Comparison of ENCODE assay signal across 18 cellular contexts in genomic region chr18:62438402-62438801, GRCh38.
DNase-seq lines count a peak whose midpoint lies in the region; ATAC-seq and TF ChIP-seq lines count a peak whose summit lies in the region.
"Had no signal": no experiment of that assay in that cellular context is flagged by ENCODE, and none has a peak within 500 bp of the region (broad histone marks: within the 10 kb centered on the region; RNA-seq: fewer than 3 reads in every experiment).

No MANE protein-coding gene starts in this region.

- TF ChIP-seq EP300 in tibial nerve (IDR thresholded peaks at IDR 0.05): no peak

- peaks cover 18% of the 10 kb centered on the region for H3K4me1 Mint-ChIP-seq in MCF 10A (ENCODE audit: insufficient read depth, unreplicated experiment)
- no peaks in the 10 kb centered on the region for H3K4me1 Mint-ChIP-seq in activated naive CD4-positive, alpha-beta T cell treated with anti-CD3 and anti-CD28 coated beads, Interleukin-2, amount 10 ng/mL, durations not matched to agents 7 days and 5 days
- H3K4me1 Mint-ChIP-seq: activated CD4-positive, alpha-beta T cell treated with anti-CD3 and anti-CD28 coated beads, Interleukin-2, amount 10 ng/mL, durations not matched to agents 24 days and 14 days; IgD-negative memory B cell; memory B cell had no signal

- no peak for DNase-seq in HCT116 (ENCODE audit: low read depth, low spot score)
- DNase-seq in MCF 10A (ENCODE audit: unreplicated experiment): no peak
- no peak for DNase-seq in lower lobe of right lung
- DNase-seq in tibial nerve (ENCODE audit: low spot score in 2 of 2): no peak
- no peak for DNase-seq in HK-2 (ENCODE audit: unreplicated experiment)
- no peak for DNase-seq in activated naive CD4-positive, alpha-beta T cell treated with anti-CD3 and anti-CD28 coated beads, Interleukin-2, amount 10 ng/mL, durations not matched to agents 7 days and 5 days
- DNase-seq: activated CD4-positive, alpha-beta T cell treated with anti-CD3 and anti-CD28 coated beads, Interleukin-2, amount 10 ng/mL, durations not matched to agents 24 days and 14 days; activated T-cell treated with anti-CD3 and anti-CD28 coated beads, Interleukin-2, amount 50 U/mL, for 1 hour; BE2C; caudate nucleus; DMS153; NCI-H2029 treated with DMSO at 0.1 percent for 48 hours; stimulated activated CD4-positive, alpha-beta T cell treated with anti-CD3 and anti-CD28 coated beads, Interleukin-2, amount 100 ng/mL, for 24 hours had no signal

- H3K27me3 Mint-ChIP-seq in MCF 10A (ENCODE audit: insufficient read depth, unreplicated experiment): no peaks in the 10 kb centered on the region
- H3K27me3 Mint-ChIP-seq in activated naive CD4-positive, alpha-beta T cell treated with anti-CD3 and anti-CD28 coated beads, Interleukin-2, amount 10 ng/mL, durations not matched to agents 7 days and 5 days: peaks cover 45% of the 10 kb centered on the region

- TF ChIP-seq RAD21 in HCT116 (IDR thresholded peaks at IDR 0.05; ENCODE audit: low read depth): no peak

- H3K36me3 Mint-ChIP-seq in MCF 10A (ENCODE audit: insufficient read depth, unreplicated experiment): no peaks in the 10 kb centered on the region
- no peaks in the 10 kb centered on the region for H3K36me3 Mint-ChIP-seq in activated naive CD4-positive, alpha-beta T cell treated with anti-CD3 and anti-CD28 coated beads, Interleukin-2, amount 10 ng/mL, durations not matched to agents 7 days and 5 days
- H3K36me3 Mint-ChIP-seq: activated naive CD8-positive, alpha-beta T cell; IgD-negative memory B cell; memory B cell; natural killer cell treated with Interleukin-12 subunit alpha and Interleukin-12 subunit beta and Interleukin-15 and Interleukin-18, amount 100 ng/mL, for 72 hours had no signal

- no peaks in the 10 kb centered on the region for H3K27me3 ChIP-seq in HCT116 (ENCODE audit: insufficient read depth, low read length)
- H3K27me3 ChIP-seq in lower lobe of right lung (ENCODE audit: low read depth): no peaks in the 10 kb centered on the region
- H3K27me3 ChIP-seq in tibial nerve: no peaks in the 10 kb centered on the region
- H3K27me3 ChIP-seq: BE2C had no signal

- CTCF ChIA-PET in HCT116 (lab: Charles Lee): interaction anchor here (2.9 kb wide), 1 partner anchor 13 kb away, joined by 19 read pairs; no protein-coding TSS in a partner anchor
- CTCF ChIA-PET in MCF 10A (lab: Yijun Ruan, JAX): interaction anchor here (1.3 kb wide), 1 partner anchor 12 kb away, joined by 5 read pairs; no protein-coding TSS in a partner anchor
- CTCF ChIA-PET in activated naive CD4-positive, alpha-beta T cell treated with anti-CD3 and anti-CD28 coated beads, Interleukin-2, amount 10 ng/mL, durations not matched to agents 7 days and 5 days (lab: Charles Lee): no interaction called here

- peak overlapping the region; percentile 48 for H3K4me2 ChIP-seq in HCT116 (ENCODE audit: low read length)

- H3K36me3 ChIP-seq in HCT116 (ENCODE audit: control insufficient read depth in 1 of 2, insufficient read depth in 2 of 2, low read length in 2 of 2) (no peaks in the 10 kb centered on the region), lower lobe of right lung (no peaks in the 10 kb centered on the region), tibial nerve (no peaks in the 10 kb centered on the region)
- H3K36me3 ChIP-seq: BE2C had no signal

- H3K9me3 ChIP-seq in HCT116 (ENCODE audit: control insufficient read depth in 1 of 2, insufficient read depth in 1 of 2, low read depth in 1 of 2, low read length in 2 of 2) (no peaks in the 10 kb centered on the region), lower lobe of right lung (no peaks in the 10 kb centered on the region), tibial nerve (no peaks in the 10 kb centered on the region)
- H3K9me3 ChIP-seq: BE2C had no signal

- no TSS peak for BruUV-seq in HCT116 (replicated peaks; lab: Mats Ljungman, UMichigan)
- BruUV-seq in MCF 10A (replicated peaks; lab: Mats Ljungman, UMichigan): no TSS peak

- no peak overlapping the region for H3K9ac ChIP-seq in HCT116 (ENCODE audit: low read length)

- POLR2A ChIA-PET in HCT116 (lab: Charles Lee) (no interaction called here), MCF 10A (lab: Yijun Ruan, JAX) (interaction anchor here (0.5 to 4.9 kb wide), 10 partner anchors 12 to 691 kb away, joined by 3 to 117 read pairs (median 18); partner anchors contain the start of genes PIGN, RELCH and ZCCHC2)

- no peaks in the 10 kb centered on the region for H3K9me2 ChIP-seq in HCT116 (ENCODE audit: insufficient read depth)

- peak overlapping the region; percentile 52 for H2AFZ ChIP-seq in HCT116 (ENCODE audit: low read depth, low read length, poor library complexity, severe bottlenecking)

- H3K27ac Mint-ChIP-seq in MCF 10A (ENCODE audit: low read depth, unreplicated experiment): peak overlapping the region; percentile 93
- H3K27ac Mint-ChIP-seq in activated naive CD4-positive, alpha-beta T cell treated with anti-CD3 and anti-CD28 coated beads, Interleukin-2, amount 10 ng/mL, durations not matched to agents 7 days and 5 days: no peak overlapping the region
- H3K27ac Mint-ChIP-seq: activated CD4-positive, alpha-beta T cell treated with anti-CD3 and anti-CD28 coated beads, Interleukin-2, amount 10 ng/mL, durations not matched to agents 24 days and 14 days; activated naive CD8-positive, alpha-beta T cell; IgD-negative memory B cell; memory B cell; natural killer cell treated with Interleukin-12 subunit alpha and Interleukin-12 subunit beta and Interleukin-15 and Interleukin-18, amount 100 ng/mL, for 72 hours had no signal

- H3K4me3 ChIP-seq in HCT116 (replicated peaks in 1 of 2; ENCODE audit: low read depth in 1 of 2, low read length in 2 of 2) (no peak overlapping the region), lower lobe of right lung (no peak overlapping the region), tibial nerve (no peak overlapping the region)

- intact Hi-C loops in HCT116 (cut with micrococcal nuclease): no loop called here
- intact Hi-C loops in MCF 10A (cut with micrococcal nuclease): no loop called here
- intact Hi-C loops in lower lobe of right lung (cut with DNase I): no loop called here

- H3K9me3 Mint-ChIP-seq in MCF 10A (ENCODE audit: unreplicated experiment): no peaks in the 10 kb centered on the region
- H3K9me3 Mint-ChIP-seq in activated naive CD4-positive, alpha-beta T cell treated with anti-CD3 and anti-CD28 coated beads, Interleukin-2, amount 10 ng/mL, durations not matched to agents 7 days and 5 days: no peaks in the 10 kb centered on the region
- H3K9me3 Mint-ChIP-seq: memory B cell; natural killer cell treated with Interleukin-12 subunit alpha and Interleukin-12 subunit beta and Interleukin-15 and Interleukin-18, amount 100 ng/mL, for 72 hours had no signal

- peak overlapping the region; percentile 55 for H3K4me3 Mint-ChIP-seq in MCF 10A (ENCODE audit: unreplicated experiment)
- no peak overlapping the region for H3K4me3 Mint-ChIP-seq in activated naive CD4-positive, alpha-beta T cell treated with anti-CD3 and anti-CD28 coated beads, Interleukin-2, amount 10 ng/mL, durations not matched to agents 7 days and 5 days
- H3K4me3 Mint-ChIP-seq: activated CD4-positive, alpha-beta T cell treated with anti-CD3 and anti-CD28 coated beads, Interleukin-2, amount 10 ng/mL, durations not matched to agents 24 days and 14 days; activated naive CD8-positive, alpha-beta T cell; IgD-negative memory B cell; memory B cell; natural killer cell treated with Interleukin-12 subunit alpha and Interleukin-12 subunit beta and Interleukin-15 and Interleukin-18, amount 100 ng/mL, for 72 hours had no signal

- WGBS in tibial nerve, 2 donors: 89 to 90% methylated on average over 12 of the region's 12 CpGs

- ATAC-seq in HCT116 (peak; percentile 34; the same call in 1 of the 2 replicates), lower lobe of right lung (no peak), GM19452 (IDR thresholded peaks at IDR 0.05; ENCODE audit: unreplicated experiment) (no peak)
- ATAC-seq: natural killer cell treated with Interleukin-12 subunit alpha and Interleukin-12 subunit beta and Interleukin-15 and Interleukin-18, amount 100 ng/mL, for 72 hours had no signal

- no peak for TF ChIP-seq POLR2A in HCT116 (IDR thresholded peaks at IDR 0.05; ENCODE audit: borderline replicate concordance, extremely low read depth, insufficient read depth, insufficient read length)
- TF ChIP-seq POLR2A in tibial nerve (IDR thresholded peaks at IDR 0.05): no peak

- peaks cover 0 to 20% of the 10 kb centered on the region in 2 experiments; a peak in 2 of 4 replicates for H3K4me1 ChIP-seq in HCT116 (ENCODE audit: control insufficient read depth in 1 of 2, insufficient read depth in 2 of 2, low read length in 2 of 2)
- peaks cover 42% of the 10 kb centered on the region for H3K4me1 ChIP-seq in lower lobe of right lung
- peaks cover 0 to 36% (median 4%) of the 10 kb centered on the region in 4 donors for H3K4me1 ChIP-seq in tibial nerve
- H3K4me1 ChIP-seq: BE2C had no signal

- RAD21 ChIA-PET in HCT116 (lab: Charles Lee; ENCODE audit: low non-redundant PET in 1 of 2, low total read pairs in 2 of 2, uncharacterized antibody in 2 of 2, unreplicated experiment in 2 of 2): no interaction called here

- H3K27ac ChIP-seq in HCT116 (ENCODE audit: low read depth, low read length) (no peak overlapping the region), lower lobe of right lung (peak overlapping the region; percentile 81), tibial nerve (peak overlapping the region in 3 of 4 donors; percentile 34 to 84 (median 77))

- no peaks in the 10 kb centered on the region for H4K20me1 ChIP-seq in HCT116 (ENCODE audit: insufficient read depth)

- TF ChIP-seq CTCF in HCT116 (IDR thresholded peaks at IDR 0.05 in 2 of 3, conservative IDR thresholded peaks at IDR 0.05 in 1 of 3; ENCODE audit: borderline replicate concordance in 1 of 3, insufficient read depth in 1 of 3, low read depth in 2 of 3, low read length in 2 of 3): no peak
- no peak for TF ChIP-seq CTCF in MCF 10A (IDR thresholded peaks at IDR 0.05; ENCODE audit: unreplicated experiment)
- TF ChIP-seq CTCF in lower lobe of right lung (IDR thresholded peaks at IDR 0.05): no peak
- no peak for TF ChIP-seq CTCF in tibial nerve (IDR thresholded peaks at IDR 0.05)

- no peaks in the 10 kb centered on the region for H3K79me2 ChIP-seq in HCT116 (ENCODE audit: insufficient read depth, low read length)

TF ChIP-seq in HCT116, 20 proteins besides CTCF, POLR2A, EP300 and RAD21:
- TF ChIP-seq YY1 (IDR thresholded peaks at IDR 0.05; ENCODE audit: extremely low read depth, insufficient replicate concordance, low read depth, low read length): no peak
- TF ChIP-seq MAX (IDR thresholded peaks at IDR 0.05): no peak
- TF ChIP-seq ZNF274 (IDR thresholded peaks at IDR 0.05; ENCODE audit: low read depth, low read length): no peak
